In the genomic region with DNA sequence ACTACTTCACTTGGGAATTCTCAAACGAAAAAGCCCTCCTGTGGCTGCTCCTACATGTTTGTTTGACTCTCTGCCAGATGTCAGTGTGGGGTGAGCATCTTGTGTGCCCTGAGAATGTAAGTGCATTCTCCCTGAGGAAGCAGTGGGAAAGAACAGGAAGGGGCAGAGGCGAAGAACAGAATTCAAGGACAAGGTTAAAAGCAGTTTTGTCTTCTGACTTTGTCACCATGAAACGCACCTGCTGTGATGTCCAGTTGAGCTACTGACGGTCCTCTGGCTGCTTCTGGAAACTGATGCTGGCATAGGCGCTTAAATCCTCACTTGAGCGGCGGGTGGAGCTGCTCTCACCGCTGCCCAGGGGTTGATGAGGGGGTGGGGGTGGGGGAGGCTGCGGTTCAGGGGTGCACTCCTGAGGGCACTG, we compare ENCODE assay signal across 8 cellular contexts. TPM values are rescaled to one million over a fixed set of nuclear protein-coding genes. Genes with fewer than 3 reads are reported as not detected.
DNase-seq lines count a peak whose midpoint lies in the region; ATAC-seq and TF ChIP-seq lines count a peak whose summit lies in the region.

No MANE protein-coding gene starts in this region.

- ATAC-seq in mucosa of descending colon, result no peak

- H3F3A ChIP-seq in Loucy (ENCODE audit: low read depth), result 0 out of 2 replicates have a peak, but pooled peaks cover 6% of the 10 kb centered on the region

- POLR2A ChIA-PET in AG04449 (lab: Yijun Ruan, JAX), result no interaction called here

- no peak overlapping the region for H3K9ac ChIP-seq in Loucy (ENCODE audit: low read depth, low read length, poor library complexity, severe bottlenecking)
- H3K9ac ChIP-seq in muscle layer of colon (ENCODE audit: low read length), result peak overlapping the region; percentile 70

- H3K4me3 ChIP-seq in AG04449 (ENCODE audit: low read depth, low read length) (peak overlapping the region; percentile 83), Loucy (ENCODE audit: low read length, poor library complexity, severe bottlenecking) (no peak overlapping the region), choroid plexus epithelial cell (ENCODE audit: low read depth, low read length) (peak overlapping the region; percentile 71), muscle layer of colon (ENCODE audit: low read depth in 1 of 2, low read length in 2 of 2) (peak overlapping the region; percentile 83 to 96), mucosa of descending colon (no peak overlapping the region)

- peaks cover 15% of the 10 kb centered on the region for H3K79me2 ChIP-seq in Loucy (ENCODE audit: insufficient read depth, low read length)

- H3K27me3 ChIP-seq in Loucy (ENCODE audit: insufficient read depth, low read length, poor library complexity, severe bottlenecking), result no peaks in the 10 kb centered on the region
- no peaks in the 10 kb centered on the region for H3K27me3 ChIP-seq in muscle layer of colon (ENCODE audit: control insufficient read depth in 1 of 2, insufficient read depth in 2 of 2, low read length in 2 of 2)

- TF ChIP-seq CTCF in AG04449 (IDR thresholded peaks at IDR 0.05; ENCODE audit: insufficient read depth, low read length, missing control alignments) (no peak), Loucy (conservative IDR thresholded peaks at IDR 0.05; ENCODE audit: low read length) (no peak), choroid plexus epithelial cell (conservative IDR thresholded peaks at IDR 0.05; ENCODE audit: low read depth, low read length) (peak; percentile 25), GM20000 (IDR thresholded peaks at IDR 0.05; ENCODE audit: extremely low read depth, missing control alignments) (no peak), mucosa of descending colon (IDR thresholded peaks at IDR 0.05) (no peak)

- H3K36me3 ChIP-seq in Loucy (ENCODE audit: insufficient read depth, low read length) (no peaks in the 10 kb centered on the region), muscle layer of colon (ENCODE audit: insufficient read depth, low read length) (peaks cover 10% of the 10 kb centered on the region), mucosa of descending colon (ENCODE audit: low read depth) (no peaks in the 10 kb centered on the region)

- peaks cover 35% of the 10 kb centered on the region for H3K4me1 ChIP-seq in Loucy (ENCODE audit: insufficient read depth, low read length, poor library complexity, severe bottlenecking)
- H3K4me1 ChIP-seq in muscle layer of colon (ENCODE audit: insufficient read depth, low read length), result peaks cover 38% of the 10 kb centered on the region
- peaks cover 14% of the 10 kb centered on the region for H3K4me1 ChIP-seq in mucosa of descending colon (ENCODE audit: low read depth)

- H3K9me3 ChIP-seq in Loucy (ENCODE audit: insufficient read depth, low read depth, low read length) (no peaks in the 10 kb centered on the region), muscle layer of colon (ENCODE audit: low read length) (no peaks in the 10 kb centered on the region), mucosa of descending colon (no peaks in the 10 kb centered on the region)

- no peaks in the 10 kb centered on the region for H4K20me1 ChIP-seq in Loucy (ENCODE audit: insufficient read depth, low read length, poor library complexity, severe bottlenecking)

- DNase-seq in AG04449 (ENCODE audit: low read depth, low spot score), result no peak
- peak; percentile 86 for DNase-seq in choroid plexus epithelial cell (ENCODE audit: low read depth)
- DNase-seq in NCI-H2029 treated with DMSO at 0.1 percent for 48 hours (lab: John Stamatoyannopoulos, UW), result no peak
- no peak for DNase-seq in GM20000 (ENCODE audit: low spot score)
- no peak for DNase-seq in activated CD4-positive, alpha-beta T cell treated with anti-CD3 and anti-CD28 coated beads, Interleukin-2, amount 50 U/mL, for 1 hour
- DNase-seq in mucosa of descending colon, result no peak

- H3K27ac ChIP-seq in muscle layer of colon (ENCODE audit: low read depth, low read length), result peak overlapping the region; percentile 88

- H3K4me2 ChIP-seq in Loucy (ENCODE audit: low read depth, low read length, poor library complexity, severe bottlenecking), result peak overlapping the region; percentile 87

- CTCF ChIA-PET in AG04449 (lab: Yijun Ruan, JAX), result interaction anchor here (1.1 to 3.3 kb wide), 11 partner anchors 95 to 1123 kb away, joined by 3 to 13 read pairs (median 4); no protein-coding TSS in a partner anchor

- intact Hi-C loops in mucosa of descending colon (cut with DNase I, micrococcal nuclease), result loop anchor here (10.0 kb wide), 2 partner anchors 60 to 140 kb away; no protein-coding TSS in a partner anchor

- no peaks in the 10 kb centered on the region for H3K9me2 ChIP-seq in Loucy (replicated peaks; ENCODE audit: low read depth, low read length)

- no peak overlapping the region for H2AFZ ChIP-seq in Loucy (ENCODE audit: low read length)

RNA-seq across cellular contexts. Expression of a gene that starts 4.9 kb away (rescaled TPM):
- total RNA-seq in mucosa of descending colon, result 10 to 100 TPM in 2 of 3 donors, 1 to 10 TPM in 1; 8.1 to 29.0 (median 13.5) TPM

RNA-seq across cellular contexts. Expression of a gene that starts 41.1 kb away (rescaled TPM):
- 10 to 100 TPM; 28.7 to 41.6 (median 30.5) TPM for total RNA-seq in mucosa of descending colon

Comparison
In these comparisons a context has a peak if more than half of its experiments do, and no peak if none do; other contexts are left out.
1. H3K4me3 ChIP-seq: peak in AG04449 (single experiment), choroid plexus epithelial cell (single experiment) and muscle layer of colon (2 of 2); none in Loucy (single experiment) and mucosa of descending colon (single experiment).